ENCODE assay signal across 9 cellular contexts in genomic region chrX:120380699-120381098, GRCh38. TPM values are rescaled to one million over a fixed set of nuclear protein-coding genes. Genes with fewer than 3 reads are reported as not detected.
DNase-seq lines count a peak whose midpoint lies in the region; ATAC-seq and TF ChIP-seq lines count a peak whose summit lies in the region.
"Had no signal": no experiment of that assay in that cellular context is flagged by ENCODE, and none has a peak within 500 bp of the region (broad histone marks: within the 10 kb centered on the region; RNA-seq: fewer than 3 reads in every experiment).

No MANE protein-coding gene starts in this region.

- H3K9me3 ChIP-seq in mammary epithelial cell (replicated peaks; ENCODE audit: insufficient read depth, low read length) = no peaks in the 10 kb centered on the region
- no peaks in the 10 kb centered on the region for H3K9me3 ChIP-seq in prostate gland

- WGBS in mammary epithelial cell (ENCODE audit: low coverage, missing lambda C conversion rate) = 9% methylated on average over 3 of the region's 3 CpGs
- 9% methylated on average over 3 of the region's 3 CpGs for WGBS in prostate gland

- H3K27ac ChIP-seq in mammary epithelial cell (ENCODE audit: insufficient read depth, low read depth, low read length) (no peak overlapping the region), prostate gland (no peak overlapping the region), coronary artery (no peak overlapping the region)
- H3K27ac ChIP-seq: SJCRH30 had no signal

- TF ChIP-seq POLR2A in prostate gland (IDR thresholded peaks at IDR 0.05) = no peak

- ATAC-seq in GM21619 (IDR thresholded peaks at IDR 0.05; ENCODE audit: unreplicated experiment) = peak; percentile 57

- no peak overlapping the region for H2AFZ ChIP-seq in mammary epithelial cell (ENCODE audit: low read depth, low read length)

- in situ Hi-C loops in mammary epithelial cell (cut with MboI; ENCODE audit: low sequenced_read_pairs in 2 of 2) = loop anchor here in 1 of 2 donors (5.0 kb wide), 1 partner anchor 107 kb away; no protein-coding TSS in a partner anchor

- no peaks in the 10 kb centered on the region for H3K79me2 ChIP-seq in mammary epithelial cell (ENCODE audit: insufficient read depth, low read length)

- dilution Hi-C loops in mammary epithelial cell (cut with HindIII; ENCODE audit: low sequenced_read_pairs) = no loop called here

- H3K36me3 ChIP-seq in mammary epithelial cell (ENCODE audit: insufficient read depth, low read length) (no peaks in the 10 kb centered on the region), prostate gland (no peaks in the 10 kb centered on the region)
- H3K36me3 ChIP-seq: SJCRH30 had no signal

- CTCF ChIA-PET in mammary epithelial cell (lab: Charles Lee; ENCODE audit: low non-redundant PET) = interaction anchor here (0.7 to 1.5 kb wide), 2 partner anchors 65 to 105 kb away, joined by 4 to 8 read pairs; no protein-coding TSS in a partner anchor

- H3K9ac ChIP-seq in mammary epithelial cell (ENCODE audit: insufficient read depth, low read length) = no peak overlapping the region

- intact Hi-C loops in mammary epithelial cell (cut with micrococcal nuclease) (loop anchor here (1.0 kb wide), 2 partner anchors 95 to 106 kb away; no protein-coding TSS in a partner anchor), prostate gland (cut with DNase I) (no loop called here)

- peak; percentile 3 for DNase-seq in DMS153 treated with DMSO at 0.1 percent for 48 hours (lab: John Stamatoyannopoulos, UW; ENCODE audit: unreplicated experiment)
- peak; percentile 2 for DNase-seq in NCI-H526 treated with DMSO at 0.1 percent for 48 hours (lab: John Stamatoyannopoulos, UW)
- peak; percentile 28 for DNase-seq in mammary epithelial cell
- DNase-seq in prostate gland (ENCODE audit: low spot score) = peak; percentile 4
- no peak for DNase-seq in DMS79 (lab: John Stamatoyannopoulos, UW)
- DNase-seq in coronary artery (ENCODE audit: low spot score) = no peak
- no peak for DNase-seq in NCI-H187 (lab: John Stamatoyannopoulos, UW)

- no TSS peak for BruUV-seq in mammary epithelial cell (replicated peaks; lab: Mats Ljungman, UMichigan)

- TF ChIP-seq CTCF in mammary epithelial cell (conservative IDR thresholded peaks at IDR 0.05 in 1 of 2, IDR thresholded peaks at IDR 0.05 in 1 of 2; ENCODE audit: extremely low read depth in 1 of 2, insufficient read depth in 1 of 2, low read depth in 1 of 2, low read length in 2 of 2) (peak; percentile 46 to 73), prostate gland (IDR thresholded peaks at IDR 0.05) (peak in 3 of 4 experiments; percentile 25 to 38 (median 34)), coronary artery (IDR thresholded peaks at IDR 0.05) (no peak)

- H3K4me3 ChIP-seq in mammary epithelial cell (replicated peaks in 1 of 3; ENCODE audit: insufficient read depth in 1 of 3, low read depth in 2 of 3, low read length in 3 of 3) (no peak overlapping the region), prostate gland (no peak overlapping the region), coronary artery (no peak overlapping the region)
- H3K4me3 ChIP-seq: SJCRH30 had no signal

- H3K27me3 ChIP-seq in mammary epithelial cell (ENCODE audit: insufficient read depth, low read length) (no peaks in the 10 kb centered on the region), prostate gland (replicated peaks; ENCODE audit: insufficient read depth) (no peaks in the 10 kb centered on the region)

- no peak overlapping the region for H3K4me2 ChIP-seq in mammary epithelial cell (ENCODE audit: insufficient read depth, low read depth, low read length)

- H3K4me1 ChIP-seq in mammary epithelial cell (ENCODE audit: insufficient read depth, low read length) = no peaks in the 10 kb centered on the region
- no peaks in the 10 kb centered on the region for H3K4me1 ChIP-seq in prostate gland (replicated peaks)
- H3K4me1 ChIP-seq: SJCRH30 had no signal

- H4K20me1 ChIP-seq in mammary epithelial cell (ENCODE audit: insufficient read depth, low read length) = no peaks in the 10 kb centered on the region

RNA-seq across cellular contexts. Expression of gene ATP1B4, which starts 18.8 kb away (rescaled TPM):
- total RNA-seq in mammary epithelial cell = not detected
- polyA plus RNA-seq in mammary epithelial cell = not detected
- not detected for polyA minus RNA-seq in mammary epithelial cell
- total RNA-seq in prostate gland = under 1 TPM in 1 of 2 donors, not detected in 1; 0.50 TPM
- total RNA-seq: SJCRH30 had no signal

Comparison
In these comparisons a context has a peak if more than half of its experiments do, and no peak if none do; other contexts are left out.
1. DNase-seq: peak in DMS153 treated with DMSO at 0.1 percent for 48 hours (single experiment), NCI-H526 treated with DMSO at 0.1 percent for 48 hours (single experiment), mammary epithelial cell (single experiment) and prostate gland (single experiment); none in DMS79 (single experiment), coronary artery (single experiment) and NCI-H187 (0 of 2).